8 cellular contexts compared by ENCODE assay signal in the genomic region with DNA sequence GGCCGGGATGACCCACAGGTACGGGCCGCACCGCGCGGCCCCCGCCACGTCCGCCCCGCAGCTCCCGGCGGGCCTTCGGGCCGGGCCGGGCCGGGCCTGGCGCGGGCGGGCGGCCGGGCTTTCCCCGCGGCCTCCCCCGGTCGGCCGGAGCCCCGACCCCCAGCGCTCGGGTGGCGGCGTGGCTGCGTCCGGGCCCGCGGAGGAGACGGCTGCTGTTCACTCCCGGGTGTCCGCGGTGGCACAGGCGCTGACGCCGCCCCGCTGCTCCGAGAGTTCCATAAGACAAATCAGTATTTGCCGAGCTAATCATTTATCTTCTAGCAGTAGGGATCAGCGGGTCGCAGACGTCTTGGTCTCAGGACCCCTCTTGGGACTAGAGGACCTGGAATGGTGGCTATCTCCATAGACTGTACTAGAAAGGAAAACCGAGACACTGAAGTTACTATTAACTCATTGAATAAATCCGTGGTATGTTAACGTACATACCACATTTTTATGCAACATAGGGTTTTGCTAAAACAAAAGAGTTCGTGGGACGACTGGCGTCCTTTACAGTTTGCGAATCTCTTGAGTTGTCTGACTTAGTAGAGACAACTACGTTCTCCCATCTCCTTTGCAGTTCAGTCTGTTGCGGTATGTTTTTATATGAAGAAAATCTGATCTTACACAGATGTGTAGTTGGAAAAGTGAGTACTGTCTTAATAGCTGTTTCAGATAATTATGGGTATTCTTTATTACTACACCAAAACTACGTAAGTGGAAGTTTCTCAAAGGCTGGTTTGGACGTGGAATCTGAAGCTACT. TPM values are rescaled to one million over a fixed set of nuclear protein-coding genes. Genes with fewer than 3 reads are reported as not detected.
DNase-seq lines count a peak whose midpoint lies in the region; ATAC-seq and TF ChIP-seq lines count a peak whose summit lies in the region.

No MANE protein-coding gene starts in this region.

- H3K4me3 Mint-ChIP-seq in natural killer cell treated with Interleukin-12 subunit alpha and Interleukin-12 subunit beta and Interleukin-15 and Interleukin-18, amount 100 ng/mL, for 72 hours: peak overlapping the region; percentile 92

- ATAC-seq in HG02943 (IDR thresholded peaks at IDR 0.05; ENCODE audit: low read depth, unreplicated experiment): peak; percentile 30
- peak in 1 of 2 donors; percentile 57 for ATAC-seq in natural killer cell treated with Interleukin-12 subunit alpha and Interleukin-12 subunit beta and Interleukin-15 and Interleukin-18, amount 100 ng/mL, for 72 hours

- H3K4me2 ChIP-seq in fibroblast of lung (ENCODE audit: extremely low read depth, insufficient read depth, low read length): peak overlapping the region; percentile 44

- no peaks in the 10 kb centered on the region for H4K20me1 ChIP-seq in fibroblast of lung (ENCODE audit: control insufficient read depth, extremely low read depth, insufficient read depth, low read length)

- peak; percentile 19 for DNase-seq in activated T-cell treated with anti-CD3 and anti-CD28 coated beads for 1 hour (ENCODE audit: low read depth)
- DNase-seq in activated T-cell treated with anti-CD3 and anti-CD28 coated beads for 4 hours: no peak
- peak; percentile 7 for DNase-seq in NCI-H460 (ENCODE audit: extremely low read depth, low read depth)
- peak; percentile 12 for DNase-seq in activated T-cell treated with anti-CD3 and anti-CD28 coated beads for 24 hours (ENCODE audit: low read depth)
- peak in 1 of 2 donors; percentile 42 for DNase-seq in fibroblast of lung (ENCODE audit: low read depth in 2 of 2)
- DNase-seq in natural killer cell treated with Interleukin-12 subunit alpha and Interleukin-12 subunit beta and Interleukin-15 and Interleukin-18, amount 100 ng/mL, for 72 hours (ENCODE audit: low spot score): no peak
- peak; percentile 47 for DNase-seq in testis

- H3K27ac ChIP-seq in fibroblast of lung (ENCODE audit: insufficient read depth, low read length) (peak overlapping the region; percentile 88), testis (peak overlapping the region; percentile 68 to 83)

- intact Hi-C loops in testis (cut with DNase I; ENCODE audit: low total_unique reads): no loop called here

- peaks cover 50% of the 10 kb centered on the region for H3K79me2 ChIP-seq in fibroblast of lung (ENCODE audit: control insufficient read depth, insufficient read depth, low read length)

- H3K4me1 Mint-ChIP-seq in natural killer cell treated with Interleukin-12 subunit alpha and Interleukin-12 subunit beta and Interleukin-15 and Interleukin-18, amount 100 ng/mL, for 72 hours (ENCODE audit: low read depth in 2 of 2): peaks cover 26 to 35% of the 10 kb centered on the region in 2 donors

- H3K9me3 Mint-ChIP-seq in natural killer cell treated with Interleukin-12 subunit alpha and Interleukin-12 subunit beta and Interleukin-15 and Interleukin-18, amount 100 ng/mL, for 72 hours: no peaks in the 10 kb centered on the region

- H3K27ac Mint-ChIP-seq in natural killer cell treated with Interleukin-12 subunit alpha and Interleukin-12 subunit beta and Interleukin-15 and Interleukin-18, amount 100 ng/mL, for 72 hours: peak overlapping the region; percentile 36 to 87

- H3K36me3 Mint-ChIP-seq in natural killer cell treated with Interleukin-12 subunit alpha and Interleukin-12 subunit beta and Interleukin-15 and Interleukin-18, amount 100 ng/mL, for 72 hours: no peaks in the 10 kb centered on the region

- 0 to 1% methylated on average over 16 to 41 of the region's 59 CpGs for WGBS in testis, 2 donors

- H3K4me1 ChIP-seq in fibroblast of lung (ENCODE audit: control insufficient read depth, extremely low read depth, insufficient read depth, low read length) (peaks cover 14% of the 10 kb centered on the region), testis (peaks cover 3% of the 10 kb centered on the region)

- no peaks in the 10 kb centered on the region for H3K27me3 ChIP-seq in fibroblast of lung (ENCODE audit: control insufficient read depth, insufficient read depth, low read length)
- no peaks in the 10 kb centered on the region for H3K27me3 ChIP-seq in testis

- H3K9ac ChIP-seq in fibroblast of lung (ENCODE audit: insufficient read depth, low read length): peak overlapping the region; percentile 88

- no peak for TF ChIP-seq POLR2A in testis (IDR thresholded peaks at IDR 0.05)

- no peaks in the 10 kb centered on the region for H3K36me3 ChIP-seq in fibroblast of lung (ENCODE audit: control insufficient read depth, insufficient read depth, low read length)
- no peaks in the 10 kb centered on the region for H3K36me3 ChIP-seq in testis (ENCODE audit: low read depth, missing control alignments)

- TF ChIP-seq CTCF in fibroblast of lung (conservative IDR thresholded peaks at IDR 0.05 in 1 of 2, IDR thresholded peaks at IDR 0.05 in 1 of 2; ENCODE audit: low read depth in 1 of 2, low read length in 2 of 2) (no peak), testis (IDR thresholded peaks at IDR 0.05) (no peak)

- H3K27me3 Mint-ChIP-seq in natural killer cell treated with Interleukin-12 subunit alpha and Interleukin-12 subunit beta and Interleukin-15 and Interleukin-18, amount 100 ng/mL, for 72 hours: no peaks in the 10 kb centered on the region

- H3K9me3 ChIP-seq in fibroblast of lung (ENCODE audit: control insufficient read depth, insufficient read depth, low read depth, low read length) (no peaks in the 10 kb centered on the region), testis (no peaks in the 10 kb centered on the region)

- peak overlapping the region; percentile 39 for H2AFZ ChIP-seq in fibroblast of lung (ENCODE audit: low read length)

- H3K4me3 ChIP-seq in fibroblast of lung (replicated peaks in 1 of 4; ENCODE audit: control extremely low read depth in 1 of 4, insufficient read depth in 1 of 4, low read depth in 3 of 4, low read length in 4 of 4) (peak overlapping the region; percentile 57 to 91 (median 78)), testis (peak overlapping the region; percentile 53 to 71)

RNA-seq across cellular contexts. Expression of a gene that starts 0.5 kb away (rescaled TPM):
- 35.4 and 42.8 TPM in 2 replicates for total RNA-seq in NCI-H460 (2014; rRNA removed; shearing (Covaris generic))
- polyA plus RNA-seq in NCI-H460 (2014; cell fraction: nucleus; rRNA removed): 15.8 and 55.0 TPM in 2 replicates
- total RNA-seq in fibroblast of lung (52.7 and 63.7 TPM in 2 replicates), testis (100 to 1,000 TPM in 1 of 2 donors, 10 to 100 TPM in 1; 94.1 to 110 TPM)
- polyA plus RNA-seq in fibroblast of lung (100 and 108 TPM in 2 replicates), testis (ENCODE audit: insufficient read depth, low read depth, low replicate concordance) (44.8 TPM)
- 50.2 and 61.0 TPM in 2 replicates for polyA plus RNA-seq in fibroblast of lung (2012)
- 84.0 and 84.7 TPM in 2 replicates for polyA minus RNA-seq in fibroblast of lung (ENCODE audit: low replicate concordance)
- 10 to 100 TPM; 38.7 to 44.7 TPM for total RNA-seq in natural killer cell treated with Interleukin-12 subunit alpha and Interleukin-12 subunit beta and Interleukin-15 and Interleukin-18, amount 100 ng/mL, for 72 hours

Comparison
In these comparisons a context has a peak if more than half of its experiments do, and no peak if none do; other contexts are left out.
1. DNase-seq: peak in activated T-cell treated with anti-CD3 and anti-CD28 coated beads for 1 hour (single experiment), NCI-H460 (single experiment), activated T-cell treated with anti-CD3 and anti-CD28 coated beads for 24 hours (single experiment) and testis (single experiment); none in activated T-cell treated with anti-CD3 and anti-CD28 coated beads for 4 hours (single experiment) and natural killer cell treated with Interleukin-12 subunit alpha and Interleukin-12 subunit beta and Interleukin-15 and Interleukin-18, amount 100 ng/mL, for 72 hours (single experiment).